ENCODE assay signal across 9 cellular contexts in the genomic region with DNA sequence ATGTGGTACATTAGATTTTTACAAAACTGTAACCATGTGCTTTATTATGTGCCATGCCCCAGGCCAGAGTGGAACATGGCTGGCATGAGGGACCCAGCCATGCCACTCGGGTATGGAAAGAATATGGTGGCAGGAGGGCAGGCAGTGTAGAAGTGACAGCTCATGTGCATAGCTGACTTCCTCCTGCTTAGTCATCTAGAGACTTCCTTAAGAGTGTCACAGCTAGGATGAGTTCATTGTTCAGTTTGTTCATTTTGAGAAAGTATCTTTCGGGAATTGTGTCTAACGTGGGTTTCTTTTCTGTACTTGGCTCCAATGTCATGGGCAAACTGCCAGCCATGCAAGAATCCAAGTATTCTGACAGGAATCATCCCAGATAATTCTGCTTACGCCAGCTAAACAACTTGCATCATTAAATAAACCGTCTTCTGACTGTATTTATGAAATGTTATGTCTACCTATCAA.
DNase-seq lines count a peak whose midpoint lies in the region; ATAC-seq and TF ChIP-seq lines count a peak whose summit lies in the region.
"Had no signal": no experiment of that assay in that cellular context is flagged by ENCODE, and none has a peak within 500 bp of the region (broad histone marks: within the 10 kb centered on the region; RNA-seq: fewer than 3 reads in every experiment).

No MANE protein-coding gene starts in this region.

- CTCF ChIA-PET in activated CD4-positive, alpha-beta T cell treated with anti-CD3 and anti-CD28 coated beads for 36 hours (lab: Charles Lee) = interaction anchor here (0.6 to 3.8 kb wide), 3 partner anchors 24 to 44 kb away, joined by 3 to 13 read pairs (median 12); no protein-coding TSS in a partner anchor
- CTCF ChIA-PET in Calu3 (lab: Charles Lee) = no interaction called here

- no peak overlapping the region for H3K4me3 Mint-ChIP-seq in activated CD4-positive, alpha-beta T cell treated with anti-CD3 and anti-CD28 coated beads for 36 hours
- H3K4me3 Mint-ChIP-seq in natural killer cell treated with Interleukin-12 subunit alpha and Interleukin-12 subunit beta and Interleukin-15 and Interleukin-18, amount 100 ng/mL, for 72 hours = peak overlapping the region; percentile 62
- H3K4me3 Mint-ChIP-seq in Calu3 (ENCODE audit: low read depth, unreplicated experiment) (no peak overlapping the region), glutamatergic neuron (ENCODE audit: unreplicated experiment) (no peak overlapping the region)
- H3K4me3 Mint-ChIP-seq: B cell had no signal

- no peak overlapping the region for H3K4me3 ChIP-seq in cardiac fibroblast (replicated peaks in 1 of 2; ENCODE audit: low read depth in 2 of 2, low read length in 2 of 2)

- peaks cover 86% of the 10 kb centered on the region for H3K4me1 Mint-ChIP-seq in activated CD4-positive, alpha-beta T cell treated with anti-CD3 and anti-CD28 coated beads for 36 hours
- H3K4me1 Mint-ChIP-seq in natural killer cell treated with Interleukin-12 subunit alpha and Interleukin-12 subunit beta and Interleukin-15 and Interleukin-18, amount 100 ng/mL, for 72 hours (ENCODE audit: low read depth in 2 of 2) = peaks cover 76 to 88% of the 10 kb centered on the region in 2 donors
- H3K4me1 Mint-ChIP-seq in Calu3 (ENCODE audit: low read depth, unreplicated experiment) = peaks cover 20% of the 10 kb centered on the region
- peaks cover 18% of the 10 kb centered on the region for H3K4me1 Mint-ChIP-seq in glutamatergic neuron (ENCODE audit: low read depth, unreplicated experiment)

- ATAC-seq in activated CD4-positive, alpha-beta T cell treated with anti-CD3 and anti-CD28 coated beads for 36 hours = peak; percentile 93
- peak; percentile 85 to 96 for ATAC-seq in natural killer cell treated with Interleukin-12 subunit alpha and Interleukin-12 subunit beta and Interleukin-15 and Interleukin-18, amount 100 ng/mL, for 72 hours

- no peaks in the 10 kb centered on the region for H3K27me3 Mint-ChIP-seq in activated CD4-positive, alpha-beta T cell treated with anti-CD3 and anti-CD28 coated beads for 36 hours
- H3K27me3 Mint-ChIP-seq in natural killer cell treated with Interleukin-12 subunit alpha and Interleukin-12 subunit beta and Interleukin-15 and Interleukin-18, amount 100 ng/mL, for 72 hours = no peaks in the 10 kb centered on the region
- H3K27me3 Mint-ChIP-seq in Calu3 (ENCODE audit: unreplicated experiment) = no peaks in the 10 kb centered on the region
- H3K27me3 Mint-ChIP-seq in glutamatergic neuron (ENCODE audit: unreplicated experiment) = peaks cover 6% of the 10 kb centered on the region
- H3K27me3 Mint-ChIP-seq: B cell had no signal

- BruUV-seq in Calu3 (replicated peaks; lab: Mats Ljungman, UMichigan) = no TSS peak

- peaks cover 4% of the 10 kb centered on the region for H3K9me3 Mint-ChIP-seq in activated CD4-positive, alpha-beta T cell treated with anti-CD3 and anti-CD28 coated beads for 36 hours (ENCODE audit: low read depth)
- H3K9me3 Mint-ChIP-seq in natural killer cell treated with Interleukin-12 subunit alpha and Interleukin-12 subunit beta and Interleukin-15 and Interleukin-18, amount 100 ng/mL, for 72 hours = no peaks in the 10 kb centered on the region
- H3K9me3 Mint-ChIP-seq in Calu3 (ENCODE audit: low read depth, unreplicated experiment) = no peaks in the 10 kb centered on the region
- peaks cover 8% of the 10 kb centered on the region for H3K9me3 Mint-ChIP-seq in glutamatergic neuron (ENCODE audit: unreplicated experiment)

- peaks cover 57% of the 10 kb centered on the region for H3K36me3 Mint-ChIP-seq in activated CD4-positive, alpha-beta T cell treated with anti-CD3 and anti-CD28 coated beads for 36 hours (ENCODE audit: low read depth)
- peaks cover 50% of the 10 kb centered on the region for H3K36me3 Mint-ChIP-seq in natural killer cell treated with Interleukin-12 subunit alpha and Interleukin-12 subunit beta and Interleukin-15 and Interleukin-18, amount 100 ng/mL, for 72 hours
- peaks cover 15% of the 10 kb centered on the region for H3K36me3 Mint-ChIP-seq in Calu3 (ENCODE audit: insufficient read depth, unreplicated experiment)
- peaks cover 18% of the 10 kb centered on the region for H3K36me3 Mint-ChIP-seq in glutamatergic neuron (ENCODE audit: unreplicated experiment)

- H3K27ac Mint-ChIP-seq in activated CD4-positive, alpha-beta T cell treated with anti-CD3 and anti-CD28 coated beads for 36 hours = peak overlapping the region; percentile 88
- H3K27ac Mint-ChIP-seq in natural killer cell treated with Interleukin-12 subunit alpha and Interleukin-12 subunit beta and Interleukin-15 and Interleukin-18, amount 100 ng/mL, for 72 hours = peak overlapping the region; percentile 86 to 88
- H3K27ac Mint-ChIP-seq in Calu3 (ENCODE audit: unreplicated experiment) (no peak overlapping the region), glutamatergic neuron (ENCODE audit: unreplicated experiment) (no peak overlapping the region)
- H3K27ac Mint-ChIP-seq: B cell had no signal

- peak; percentile 69 for DNase-seq in activated CD4-positive, alpha-beta T cell treated with anti-CD3 and anti-CD28 coated beads for 36 hours
- no peak for DNase-seq in activated CD4-positive, alpha-beta T cell treated with anti-CD3 and anti-CD28 coated beads, Interleukin-2, amount 50 U/mL, for 1 hour
- DNase-seq in MV-4-11 (lab: John Stamatoyannopoulos, UW) = peak; percentile 77
- peak; percentile 94 to 97 for DNase-seq in cardiac fibroblast (ENCODE audit: low read depth in 2 of 2)
- DNase-seq in natural killer cell treated with Interleukin-12 subunit alpha and Interleukin-12 subunit beta and Interleukin-15 and Interleukin-18, amount 100 ng/mL, for 72 hours (ENCODE audit: low spot score) = no peak
- DNase-seq in Calu3 = no peak
- DNase-seq in glutamatergic neuron = no peak
- DNase-seq in DMS 273 (lab: John Stamatoyannopoulos, UW; ENCODE audit: unreplicated experiment) = no peak

- POLR2A ChIA-PET in activated CD4-positive, alpha-beta T cell treated with anti-CD3 and anti-CD28 coated beads for 36 hours (lab: Charles Lee) = interaction anchor here (0.8 kb wide), 1 partner anchor 24 kb away, joined by 3 read pairs; no protein-coding TSS in a partner anchor

- intact Hi-C loops in activated CD4-positive, alpha-beta T cell treated with anti-CD3 and anti-CD28 coated beads for 36 hours (cut with DNase I, micrococcal nuclease) = loop anchor here (1.0 to 10.0 kb wide), 6 partner anchors 15 to 582 kb away; partner anchors contain the start of genes LY75 (in 1 of the 2) and MARCHF7 (in 1 of the 2)
- intact Hi-C loops in Calu3 (cut with micrococcal nuclease; ENCODE audit: unreplicated experiment) = no loop called here

- TF ChIP-seq CTCF in cardiac fibroblast (IDR thresholded peaks at IDR 0.05; ENCODE audit: low read depth, low read length) = no peak
- TF ChIP-seq CTCF in Calu3 (IDR thresholded peaks at IDR 0.05; ENCODE audit: unreplicated experiment) = no peak
- TF ChIP-seq CTCF in glutamatergic neuron (IDR thresholded peaks at IDR 0.05; ENCODE audit: partially characterized antibody, unreplicated experiment) = no peak

Comparison
In these comparisons a context has a peak if more than half of its experiments do, and no peak if none do; other contexts are left out.
1. DNase-seq: peak in activated CD4-positive, alpha-beta T cell treated with anti-CD3 and anti-CD28 coated beads for 36 hours (single experiment), MV-4-11 (single experiment) and cardiac fibroblast (2 of 2); none in activated CD4-positive, alpha-beta T cell treated with anti-CD3 and anti-CD28 coated beads, Interleukin-2, amount 50 U/mL, for 1 hour (single experiment), natural killer cell treated with Interleukin-12 subunit alpha and Interleukin-12 subunit beta and Interleukin-15 and Interleukin-18, amount 100 ng/mL, for 72 hours (single experiment), Calu3 (single experiment), glutamatergic neuron (single experiment) and DMS 273 (single experiment).
2. H3K27ac Mint-ChIP-seq: peak in activated CD4-positive, alpha-beta T cell treated with anti-CD3 and anti-CD28 coated beads for 36 hours (single experiment) and natural killer cell treated with Interleukin-12 subunit alpha and Interleukin-12 subunit beta and Interleukin-15 and Interleukin-18, amount 100 ng/mL, for 72 hours (2 of 2); none in Calu3 (single experiment) and glutamatergic neuron (single experiment).